ENCODE assay signal across 34 cellular contexts in the genomic region with DNA sequence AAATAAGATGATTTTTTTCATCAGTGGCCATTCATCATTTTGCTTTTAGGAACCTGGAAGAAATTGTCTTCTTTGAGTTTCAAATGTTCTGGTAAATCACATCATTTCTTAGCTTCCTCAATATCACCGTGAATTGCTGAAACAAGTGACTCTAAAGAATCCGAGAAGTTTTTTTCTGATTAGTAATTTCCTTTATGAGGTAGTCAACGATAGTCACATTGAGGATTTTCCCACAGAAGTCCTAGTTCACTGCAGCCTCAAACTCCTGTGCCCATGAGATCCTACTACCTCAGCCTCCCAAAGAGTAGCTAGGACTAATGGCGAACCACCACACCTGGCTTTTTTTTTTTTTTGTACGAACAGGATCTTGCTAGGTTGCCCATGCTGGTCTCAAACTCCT. TPM values are rescaled to one million over a fixed set of nuclear protein-coding genes. Genes with fewer than 3 reads are reported as not detected.
"Had no signal": no experiment of that assay in that cellular context is flagged by ENCODE, and none has a peak within 500 bp of the region (broad histone marks: within the 10 kb centered on the region; RNA-seq: fewer than 3 reads in every experiment).

No MANE protein-coding gene starts in this region.

- H3K27me3 ChIP-seq: neural progenitor cell, neutrophil, right atrium auricular region, right lobe of liver, tibial nerve, uterus had no signal

- H3K4me3 ChIP-seq: left ventricle myocardium inferior, lung, neural progenitor cell, psoas muscle, right atrium auricular region, right lobe of liver, smooth muscle cell, tibial nerve, uterus had no signal

- H3K4me1 ChIP-seq: neural progenitor cell, parathyroid adenoma, psoas muscle, right atrium auricular region, right lobe of liver, tibial nerve, uterus had no signal

- H3K36me3 ChIP-seq: left ventricle myocardium inferior, neural progenitor cell, neutrophil, right atrium auricular region, right lobe of liver, tibial nerve, uterus had no signal

- H3K27me3 Mint-ChIP-seq: naive B cell; stimulated activated naive CD8-positive, alpha-beta T cell treated with anti-CD3 and anti-CD28 coated beads, Interleukin-15, amount 100 ng/mL, for 72 hours; type B pancreatic cell had no signal

- H3K9me3 Mint-ChIP-seq: natural killer cell; stimulated activated memory B cell treated with anti-CD40 and anti-IgM and Interleukin-4, amounts not matched to agents 10 μg/mL and 1 μg/mL and 100 μg/mL, for 72 hours; stimulated activated naive CD8-positive, alpha-beta T cell treated with anti-CD3 and anti-CD28 coated beads, Interleukin-15, amount 100 ng/mL, for 72 hours had no signal

- H3K9me3 ChIP-seq: left ventricle myocardium inferior, neutrophil, psoas muscle, right atrium auricular region, right lobe of liver, tibial nerve, uterus had no signal

- H3K27ac ChIP-seq: left ventricle myocardium inferior, neural progenitor cell, neutrophil, parathyroid adenoma, psoas muscle, right atrium auricular region, right lobe of liver, tibial nerve, uterus had no signal

- ATAC-seq: natural killer cell; psoas muscle; stimulated activated memory B cell treated with anti-CD40 and anti-IgM and Interleukin-4, amounts not matched to agents 10 μg/mL and 1 μg/mL and 100 μg/mL, for 72 hours; stimulated activated naive CD8-positive, alpha-beta T cell treated with anti-CD3 and anti-CD28 coated beads, Interleukin-15, amount 100 ng/mL, for 72 hours had no signal

- DNase-seq: islet precursor cell; left ventricle myocardium inferior; mesendoderm; naive B cell; natural killer cell; nephron progenitor cell; occipital lobe; psoas muscle; right lobe of liver; stimulated activated CD4-positive, alpha-beta T cell treated with anti-CD3 and anti-CD28 coated beads, Interleukin-1b, Interleukin-23, amount 100 ng/mL, for 48 hours; stimulated activated CD4-positive, alpha-beta T cell treated with anti-CD3 and anti-CD28 coated beads, Interleukin-2, amount 100 ng/mL, for 48 hours; stimulated activated CD4-positive, alpha-beta T cell treated with anti-CD3 and anti-CD28 coated beads, Interleukin-4, amount 100 ng/mL, for 4 hours; stimulated activated CD8-positive, alpha-beta memory T cell treated with anti-CD3 and anti-CD28 coated beads, Interleukin-4, amount 100 ng/mL, for 48 hours; stimulated activated naive CD4-positive, alpha-beta T cell treated with Interleukin-2 at 50 U/mL for 16 hours; stimulated activated naive CD8-positive, alpha-beta T cell treated with anti-CD3 and anti-CD28 coated beads, Interleukin-15, amount 100 ng/mL, for 72 hours; substantia nigra; uterus had no signal

- H3K4me3 Mint-ChIP-seq: mesothelial cell of epicardium; naive B cell; natural killer cell; nephron progenitor cell; neural progenitor cell; stimulated activated memory B cell treated with anti-CD40 and anti-IgM and Interleukin-4, amounts not matched to agents 10 μg/mL and 1 μg/mL and 100 μg/mL, for 72 hours; stimulated activated naive CD8-positive, alpha-beta T cell treated with anti-CD3 and anti-CD28 coated beads, Interleukin-15, amount 100 ng/mL, for 72 hours; type B pancreatic cell had no signal

- H3K36me3 Mint-ChIP-seq: mesothelial cell of epicardium; naive B cell; natural killer cell; neural progenitor cell; stimulated activated memory B cell treated with anti-CD40 and anti-IgM and Interleukin-4, amounts not matched to agents 10 μg/mL and 1 μg/mL and 100 μg/mL, for 72 hours; type B pancreatic cell had no signal

- H2AFZ ChIP-seq: neural progenitor cell, parathyroid adenoma had no signal

- H3K4me1 Mint-ChIP-seq: mesothelial cell of epicardium; naive B cell; natural killer cell; stimulated activated memory B cell treated with anti-CD40 and anti-IgM and Interleukin-4, amounts not matched to agents 10 μg/mL and 1 μg/mL and 100 μg/mL, for 72 hours; stimulated activated naive CD8-positive, alpha-beta T cell treated with anti-CD3 and anti-CD28 coated beads, Interleukin-15, amount 100 ng/mL, for 72 hours had no signal

- H3K27ac Mint-ChIP-seq: mesothelial cell of epicardium; naive B cell; natural killer cell; nephron progenitor cell; neural progenitor cell; stimulated activated memory B cell treated with anti-CD40 and anti-IgM and Interleukin-4, amounts not matched to agents 10 μg/mL and 1 μg/mL and 100 μg/mL, for 72 hours; stimulated activated naive CD8-positive, alpha-beta T cell treated with anti-CD3 and anti-CD28 coated beads, Interleukin-15, amount 100 ng/mL, for 72 hours; type B pancreatic cell had no signal

- H3K4me2 ChIP-seq: neural progenitor cell, smooth muscle cell had no signal

- H3K79me2 ChIP-seq: parathyroid adenoma had no signal

- H3K9ac ChIP-seq: neural progenitor cell, parathyroid adenoma had no signal

RNA-seq across cellular contexts. Expression of gene TMPRSS7, which starts 3.6 kb away (rescaled TPM):
- total RNA-seq: kidney epithelial cell, left ventricle myocardium inferior, mesothelial cell of epicardium, mononuclear cell, natural killer cell, osteocyte, posterior vena cava, psoas muscle, right atrium auricular region, right lobe of liver, skeletal muscle tissue, smooth muscle cell, temporal lobe, tibial nerve, uterus had no signal
- polyA plus RNA-seq: psoas muscle, smooth muscle cell had no signal

RNA-seq across cellular contexts. Expression of gene TAGLN3, which starts 32.2 kb away (rescaled TPM):
- total RNA-seq: mononuclear cell, natural killer cell, osteocyte, posterior vena cava, psoas muscle, right atrium auricular region, right lobe of liver, ureter had no signal
